ENCODE assay signal across 26 cellular contexts in the genomic region with DNA sequence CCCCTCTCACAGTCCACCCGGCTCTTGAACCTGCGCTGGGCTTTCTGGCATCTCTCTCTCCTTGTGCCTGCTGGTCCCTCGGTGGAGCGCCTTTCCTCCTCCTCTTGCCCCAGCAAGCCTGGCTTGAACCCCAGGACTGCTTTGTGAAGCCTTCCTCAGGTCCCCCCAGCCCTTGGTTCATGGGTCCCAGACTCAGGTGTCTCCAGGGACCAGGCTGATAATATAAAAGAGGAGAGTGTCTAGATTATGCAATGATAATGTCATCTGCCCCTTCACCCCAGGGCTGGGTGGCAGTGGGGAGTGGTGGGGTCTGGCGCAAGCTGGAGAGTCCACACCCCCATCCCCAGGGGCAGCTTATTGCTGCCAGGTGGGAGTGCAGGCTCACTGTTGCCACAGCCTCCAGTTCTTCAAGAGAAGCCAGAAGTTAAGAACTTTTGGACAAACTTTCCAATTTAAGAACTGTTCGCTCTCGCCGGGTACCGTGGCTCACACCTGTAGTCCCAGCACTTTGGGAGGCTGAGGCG. TPM values are rescaled to one million over a fixed set of nuclear protein-coding genes. Genes with fewer than 3 reads are reported as not detected.
DNase-seq lines count a peak whose midpoint lies in the region; ATAC-seq and TF ChIP-seq lines count a peak whose summit lies in the region.
"Had no signal": no experiment of that assay in that cellular context is flagged by ENCODE, and none has a peak within 500 bp of the region (broad histone marks: within the 10 kb centered on the region; RNA-seq: fewer than 3 reads in every experiment).

No MANE protein-coding gene starts in this region.

- H3K79me2 ChIP-seq in neural progenitor cell (ENCODE audit: low read depth) = no peaks in the 10 kb centered on the region

- peak overlapping the region; percentile 96 for H3K27ac Mint-ChIP-seq in neural progenitor cell
- H3K27ac Mint-ChIP-seq: CD4-positive, alpha-beta memory T cell; HFFc6 had no signal

- peak overlapping the region; percentile 66 to 70 for H3K27ac ChIP-seq in right atrium auricular region
- no peak overlapping the region for H3K27ac ChIP-seq in right cardiac atrium (ENCODE audit: low read length)
- H3K27ac ChIP-seq in neural progenitor cell = no peak overlapping the region
- H3K27ac ChIP-seq in transverse colon = peak overlapping the region in 3 of 4 donors; percentile 49 to 63 (median 59)
- H3K27ac ChIP-seq: A549 had no signal

- H3K9ac ChIP-seq in endocrine pancreas (ENCODE audit: control insufficient read depth, insufficient read depth, low read length) (peak overlapping the region; percentile 42), neural progenitor cell (no peak overlapping the region)

- TF ChIP-seq POLR2A in transverse colon (IDR thresholded peaks at IDR 0.05) = no peak

- peaks cover 4% of the 10 kb centered on the region for H3K9me3 Mint-ChIP-seq in neural progenitor cell
- H3K9me3 Mint-ChIP-seq: HFFc6 had no signal

- no peak for TF ChIP-seq EP300 in transverse colon (IDR thresholded peaks at IDR 0.05; ENCODE audit: low read depth)

- intact Hi-C loops in right cardiac atrium (cut with DNase I) = no loop called here
- intact Hi-C loops in transverse colon (cut with DNase I; ENCODE audit: low total_unique reads) = no loop called here

- H3K4me2 ChIP-seq in neural progenitor cell = peak overlapping the region; percentile 45
- H3K4me2 ChIP-seq: A549 had no signal

- no peak overlapping the region for H2AFZ ChIP-seq in neural progenitor cell (replicated peaks)

- H3K27me3 Mint-ChIP-seq in neural progenitor cell (ENCODE audit: insufficient read depth, low read depth) = peaks cover 27% of the 10 kb centered on the region
- H3K27me3 Mint-ChIP-seq: CD4-positive, alpha-beta memory T cell had no signal

- no peak overlapping the region for H3K4me3 Mint-ChIP-seq in neural progenitor cell
- H3K4me3 Mint-ChIP-seq: CD4-positive, alpha-beta memory T cell; HFFc6 had no signal

- peaks cover 8% of the 10 kb centered on the region for H4K20me1 ChIP-seq in neural progenitor cell (ENCODE audit: low read depth)

- 88% methylated on average over 10 of the region's 10 CpGs for WGBS in right cardiac atrium
- WGBS in transverse colon (ENCODE audit: low coverage in 1 of 2), 2 donors = 81 to 85% methylated on average over 6 to 10 of the region's 10 CpGs

- no peaks in the 10 kb centered on the region for H3K36me3 Mint-ChIP-seq in neural progenitor cell

- no peak for TF ChIP-seq CTCF in right atrium auricular region (IDR thresholded peaks at IDR 0.05)
- no peak for TF ChIP-seq CTCF in neural progenitor cell (IDR thresholded peaks at IDR 0.05)
- no peak for TF ChIP-seq CTCF in transverse colon (IDR thresholded peaks at IDR 0.05)

- peaks cover 11% of the 10 kb centered on the region for H3K36me3 ChIP-seq in right atrium auricular region
- no peaks in the 10 kb centered on the region for H3K36me3 ChIP-seq in endocrine pancreas (ENCODE audit: control insufficient read depth, insufficient read depth, low read length)
- H3K36me3 ChIP-seq in neural progenitor cell = no peaks in the 10 kb centered on the region
- no peaks in the 10 kb centered on the region for H3K36me3 ChIP-seq in transverse colon
- H3K36me3 ChIP-seq: SJSA1 had no signal

- H3K4me3 ChIP-seq in right atrium auricular region = no peak overlapping the region
- H3K4me3 ChIP-seq in right cardiac atrium (ENCODE audit: low read length) = no peak overlapping the region
- no peak overlapping the region for H3K4me3 ChIP-seq in endocrine pancreas (ENCODE audit: control insufficient read depth, insufficient read depth, low read length)
- no peak overlapping the region for H3K4me3 ChIP-seq in neural progenitor cell
- H3K4me3 ChIP-seq in transverse colon = no peak overlapping the region
- H3K4me3 ChIP-seq: A549, K562, SJSA1 had no signal

- H3K27me3 ChIP-seq in right atrium auricular region = no peaks in the 10 kb centered on the region
- no peaks in the 10 kb centered on the region for H3K27me3 ChIP-seq in right cardiac atrium (ENCODE audit: control insufficient read depth, insufficient read depth)
- no peaks in the 10 kb centered on the region for H3K27me3 ChIP-seq in endocrine pancreas (ENCODE audit: control insufficient read depth, insufficient read depth, low read length)
- H3K27me3 ChIP-seq in neural progenitor cell = peaks cover 23% of the 10 kb centered on the region
- no peaks in the 10 kb centered on the region for H3K27me3 ChIP-seq in transverse colon
- H3K27me3 ChIP-seq: SJSA1 had no signal

- ATAC-seq in right cardiac atrium = no peak
- ATAC-seq: A549, K562, PC-3 had no signal

- H3F3A ChIP-seq in neural progenitor cell (ENCODE audit: low read depth) = peaks cover 43% of the 10 kb centered on the region

- DNase-seq in right atrium auricular region (ENCODE audit: low spot score) (no peak), right cardiac atrium (no peak), neural progenitor cell (ENCODE audit: low spot score) (no peak), transverse colon (no peak), NCI-H2196 treated with DMSO at 0.1 percent for 48 hours (lab: John Stamatoyannopoulos, UW; ENCODE audit: unreplicated experiment) (no peak)
- no peak for DNase-seq in activated CD4-positive, alpha-beta T cell treated with anti-CD3 and anti-CD28 coated beads for 48 hours
- DNase-seq: C1 segment of cervical spinal cord; CD4-positive, alpha-beta memory T cell; COR-L47; DMS53; HFFc6; Kasumi-1; NCI-H1105; NCI-H1436 treated with DMSO at 0.1 percent for 48 hours; NCI-H1930; NCI-H2107; NCI-H446; NCI-H524 treated with DMSO at 0.1 percent for 48 hours; NCI-H774; PC-3 had no signal

- peaks cover 53% of the 10 kb centered on the region for H3K4me1 Mint-ChIP-seq in neural progenitor cell
- H3K4me1 Mint-ChIP-seq: CD4-positive, alpha-beta memory T cell had no signal

- no peaks in the 10 kb centered on the region for H3K9me3 ChIP-seq in right atrium auricular region
- no peaks in the 10 kb centered on the region for H3K9me3 ChIP-seq in right cardiac atrium (ENCODE audit: control insufficient read depth, low read length)
- no peaks in the 10 kb centered on the region for H3K9me3 ChIP-seq in endocrine pancreas (ENCODE audit: control insufficient read depth, low read length)
- H3K9me3 ChIP-seq in neural progenitor cell (ENCODE audit: low read depth) = no peaks in the 10 kb centered on the region
- H3K9me3 ChIP-seq in transverse colon = no peaks in the 10 kb centered on the region
- H3K9me3 ChIP-seq: A549, SJSA1 had no signal

- H3K4me1 ChIP-seq in right atrium auricular region (peaks cover 0 to 15% of the 10 kb centered on the region in 2 donors), right cardiac atrium (ENCODE audit: control insufficient read depth, insufficient read depth, low read length) (peaks cover 3% of the 10 kb centered on the region), endocrine pancreas (ENCODE audit: control insufficient read depth, insufficient read depth, low read length) (no peaks in the 10 kb centered on the region), neural progenitor cell (peaks cover 57% of the 10 kb centered on the region), transverse colon (peaks cover 0 to 24% (median 4%) of the 10 kb centered on the region in 4 donors)
- H3K4me1 ChIP-seq: A549 had no signal

- in situ Hi-C loops in transverse colon (cut with MboI; ENCODE audit: low pct_ligation_motif_present in 1 of 4, low pct_unique_long_range_greater_than_20kb in 1 of 4, low sequenced_read_pairs in 3 of 4) = no loop called here

RNA-seq across cellular contexts. Expression of gene PARVG, which starts 36.6 kb away (rescaled TPM):
- total RNA-seq in right atrium auricular region = 1 to 10 TPM; 2.1 to 7.2 TPM
- total RNA-seq in right cardiac atrium = 1 to 10 TPM; 3.1 to 6.4 (median 5.5) TPM
- polyA plus RNA-seq in right cardiac atrium = 4.3 TPM
- 0.15 TPM in 1 of 2 replicates, not detected in the other for total RNA-seq in neural progenitor cell (ENCODE audit: low replicate concordance)
- 10 to 100 TPM in 2 of 4 donors, 1 to 10 TPM in 1, under 1 TPM in 1; 1.00 to 37.8 (median 20.6) TPM for total RNA-seq in transverse colon
- total RNA-seq: G401, HFFc6, M059J, PC-3, SJSA1 had no signal
- polyA plus RNA-seq: A549, K562 had no signal

Comparison
In these comparisons a context has a peak if more than half of its experiments do, and no peak if none do; other contexts are left out.
1. H3K27ac ChIP-seq: peak in right atrium auricular region (2 of 2) and transverse colon (3 of 4); none in right cardiac atrium (single experiment) and neural progenitor cell (single experiment).